In the genomic region with DNA sequence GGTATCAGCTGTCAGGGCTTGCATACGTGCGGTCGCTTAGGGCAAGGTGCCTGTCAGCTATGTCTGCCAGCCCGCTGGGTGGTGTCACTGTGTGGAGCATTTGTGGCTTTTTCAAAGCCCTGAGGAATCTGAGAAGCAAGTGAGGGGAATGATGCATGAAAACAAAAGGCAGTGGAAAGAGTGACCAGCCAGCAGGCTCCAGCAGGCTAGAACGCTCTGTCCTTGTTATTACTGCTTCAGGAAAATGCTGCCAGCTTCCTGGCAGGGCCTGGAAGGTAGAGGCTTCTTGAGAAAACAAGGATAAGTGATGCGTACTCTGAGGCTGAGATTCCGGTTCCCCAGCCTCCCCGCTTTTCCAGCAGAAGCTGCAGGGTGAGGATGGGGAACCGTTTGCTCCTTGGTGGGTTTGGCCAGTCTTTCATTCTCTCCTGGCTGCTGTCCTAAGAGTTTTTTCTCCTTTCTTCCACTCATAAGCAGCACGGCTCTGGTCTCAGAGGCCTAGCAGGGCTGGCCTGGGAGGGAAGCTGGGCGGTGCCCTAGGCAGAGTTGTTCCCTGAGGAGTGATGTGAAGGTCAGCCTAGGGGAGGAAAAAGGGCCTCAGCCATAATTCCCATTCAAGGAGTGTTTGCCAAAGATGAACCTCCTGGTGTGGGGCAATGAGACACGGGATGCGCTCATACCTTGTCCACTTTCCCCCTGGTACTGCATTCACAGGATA, we compare ENCODE assay signal across 11 cellular contexts. TPM values are rescaled to one million over a fixed set of nuclear protein-coding genes. Genes with fewer than 3 reads are reported as not detected.
A peak's percentile ranks its signal among the peaks of the same experiment; 100 is the strongest.
DNase-seq lines count a peak whose midpoint lies in the region; ATAC-seq and TF ChIP-seq lines count a peak whose summit lies in the region.
"Had no signal": no experiment of that assay in that cellular context is flagged by ENCODE, and none has a peak within 500 bp of the region (broad histone marks: within the 10 kb centered on the region; RNA-seq: fewer than 3 reads in every experiment).

No MANE protein-coding gene starts in this region.

- peaks cover 0 to 37% (median 17%) of the 10 kb centered on the region in 12 donors for H3K4me1 ChIP-seq in heart left ventricle
- H3K4me1 ChIP-seq: SJSA1 had no signal

- no peaks in the 10 kb centered on the region for H3K36me3 ChIP-seq in heart left ventricle
- H3K36me3 ChIP-seq: SJSA1 had no signal

- DNase-seq in Caki2 (ENCODE audit: low read depth), result peak; percentile 24
- DNase-seq in amygdala (lab: John Stamatoyannopoulos, UW), result peak in 31 of 56 donors; percentile 4 to 69 (median 32)
- DNase-seq in heart left ventricle, result peak in 2 of 5 donors; percentile 41 to 45
- DNase-seq in putamen (ENCODE audit: low spot score), result peak; percentile 30
- no peak for DNase-seq in NCI-H446 treated with DMSO at 0.1 percent for 48 hours (lab: John Stamatoyannopoulos, UW)
- DNase-seq in DMS114 treated with DMSO at 0.1 percent for 48 hours (lab: John Stamatoyannopoulos, UW; ENCODE audit: unreplicated experiment), result no peak
- DNase-seq in stimulated activated CD4-positive, alpha-beta T cell treated with anti-CD3 and anti-CD28 coated beads, Interleukin-12 subunit alpha, Interleukin-12 subunit beta, amount 100 ng/mL, for 4 hours, result no peak
- DNase-seq: CD8-positive, alpha-beta memory T cell had no signal

- WGBS in heart left ventricle, 4 donors, result 54 to 80% (median 77%) methylated on average over 9 to 13 of the region's 13 CpGs

- peak overlapping the region; percentile 11 to 84 (median 61) for H3K27ac ChIP-seq in heart left ventricle
- H3K27ac ChIP-seq: KMS-11, SJSA1 had no signal

- TF ChIP-seq POLR2A in heart left ventricle (IDR thresholded peaks at IDR 0.05), result no peak
- TF ChIP-seq POLR2A in GM18505 (IDR thresholded peaks at IDR 0.05; ENCODE audit: borderline replicate concordance, extremely low read depth, insufficient read depth, insufficient read length), result no peak

- peaks cover 0 to 6% (median 0%) of the 10 kb centered on the region in 12 donors for H3K9me3 ChIP-seq in heart left ventricle
- H3K9me3 ChIP-seq: SJSA1 had no signal

- intact Hi-C loops in heart left ventricle (cut with DNase I), result loop anchor here in 2 of 10 donors (5.0 kb wide), 3 partner anchors 63 to 178 kb away; no protein-coding TSS in a partner anchor

- ATAC-seq in heart left ventricle (peak; percentile 54 to 78 (median 68)), GM18505 (IDR thresholded peaks at IDR 0.05; ENCODE audit: unreplicated experiment) (no peak)

- in situ Hi-C loops in Caki2 (cut with HindIII; ENCODE audit: low pct_unique_long_range_greater_than_20kb, low sequenced_read_pairs), result no loop called here

- H3K27me3 ChIP-seq in heart left ventricle, result no peaks in the 10 kb centered on the region
- H3K27me3 ChIP-seq: SJSA1 had no signal

- no peak overlapping the region for H3K4me3 ChIP-seq in heart left ventricle
- H3K4me3 ChIP-seq: SJSA1 had no signal

- TF ChIP-seq CTCF in heart left ventricle (IDR thresholded peaks at IDR 0.05), result no peak

RNA-seq across cellular contexts. Expression of gene MKLN1, which starts 42.8 kb away (rescaled TPM):
- total RNA-seq in Caki2 (2014; rRNA removed; shearing (Covaris generic); ENCODE audit: low replicate concordance), result 17.5 and 21.5 TPM in 2 replicates
- total RNA-seq in heart left ventricle, result 10 to 100 TPM; 26.7 to 49.7 (median 42.7) TPM
- polyA plus RNA-seq in heart left ventricle, result 10 to 100 TPM; 11.5 to 16.3 TPM

Comparison
In these comparisons a context has a peak if more than half of its experiments do, and no peak if none do; other contexts are left out.
1. DNase-seq: peak in Caki2 (single experiment), amygdala (31 of 56) and putamen (single experiment); none in NCI-H446 treated with DMSO at 0.1 percent for 48 hours (single experiment), DMS114 treated with DMSO at 0.1 percent for 48 hours (single experiment) and stimulated activated CD4-positive, alpha-beta T cell treated with anti-CD3 and anti-CD28 coated beads, Interleukin-12 subunit alpha, Interleukin-12 subunit beta, amount 100 ng/mL, for 4 hours (single experiment).